ENCODE assay signal across 10 cellular contexts in the genomic region with DNA sequence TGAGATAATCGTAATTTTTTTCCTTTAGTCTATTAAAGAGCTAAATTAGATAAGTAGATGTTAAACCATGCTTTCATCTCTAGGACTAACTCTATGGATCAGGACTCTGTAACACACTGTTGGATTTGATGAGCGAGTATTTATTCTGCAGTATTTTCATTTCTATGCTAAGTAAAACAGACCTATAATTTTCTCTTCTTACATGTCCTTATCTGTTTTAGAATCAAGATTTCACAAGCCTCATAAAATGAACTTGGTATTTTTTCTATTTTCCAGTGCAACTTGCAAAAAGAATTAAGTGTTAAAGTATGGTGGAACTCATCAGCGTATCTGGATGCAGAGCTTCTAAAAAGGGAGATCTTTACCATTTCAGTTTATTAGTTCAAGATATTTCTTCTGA. TPM values are rescaled to one million over a fixed set of nuclear protein-coding genes. Genes with fewer than 3 reads are reported as not detected.
DNase-seq lines count a peak whose midpoint lies in the region; ATAC-seq and TF ChIP-seq lines count a peak whose summit lies in the region.
"Had no signal": no experiment of that assay in that cellular context is flagged by ENCODE, and none has a peak within 500 bp of the region (broad histone marks: within the 10 kb centered on the region; RNA-seq: fewer than 3 reads in every experiment).

No MANE protein-coding gene starts in this region.

- peaks cover 50% of the 10 kb centered on the region for H3K4me1 Mint-ChIP-seq in activated T-cell treated with anti-CD3 and anti-CD28 coated beads, Interleukin-2, amount 50 U/mL, for 4 hours (ENCODE audit: low read depth)

- POLR2A ChIA-PET in Panc1 (lab: Charles Lee), result no interaction called here

- TF ChIP-seq CTCF in Panc1 (IDR thresholded peaks at IDR 0.05) (no peak), fibroblast of lung (conservative IDR thresholded peaks at IDR 0.05 in 1 of 2, IDR thresholded peaks at IDR 0.05 in 1 of 2; ENCODE audit: low read depth in 1 of 2, low read length in 2 of 2) (no peak)

- no peaks in the 10 kb centered on the region for H3K27me3 Mint-ChIP-seq in activated T-cell treated with anti-CD3 and anti-CD28 coated beads, Interleukin-2, amount 50 U/mL, for 4 hours (ENCODE audit: low read depth)

- peaks cover 5% of the 10 kb centered on the region for H4K20me1 ChIP-seq in fibroblast of lung (ENCODE audit: control insufficient read depth, extremely low read depth, insufficient read depth, low read length)

- intact Hi-C loops in Panc1 (cut with micrococcal nuclease; ENCODE audit: unreplicated experiment), result no loop called here

- H3K27me3 ChIP-seq in Panc1 (ENCODE audit: control insufficient read depth, insufficient read depth, low read length) (no peaks in the 10 kb centered on the region), fibroblast of lung (ENCODE audit: control insufficient read depth, insufficient read depth, low read length) (no peaks in the 10 kb centered on the region), skeletal muscle satellite cell (ENCODE audit: control insufficient read depth, insufficient read depth, low read length) (peaks cover 3% of the 10 kb centered on the region)

- H2AFZ ChIP-seq in fibroblast of lung (ENCODE audit: low read length), result no peak overlapping the region

- no peak for ATAC-seq in activated T-cell treated with anti-CD3 and anti-CD28 coated beads, Interleukin-2, amount 50 U/mL, for 4 hours
- ATAC-seq in Panc1, result no peak

- in situ Hi-C loops in Panc1 (cut with HindIII; ENCODE audit: low pct_unique_long_range_greater_than_20kb, low sequenced_read_pairs), result no loop called here

- H3K9me3 ChIP-seq in Panc1 (ENCODE audit: control insufficient read depth, insufficient read depth, low read depth, low read length) (no peaks in the 10 kb centered on the region), fibroblast of lung (ENCODE audit: control insufficient read depth, insufficient read depth, low read depth, low read length) (no peaks in the 10 kb centered on the region), skeletal muscle satellite cell (replicated peaks; ENCODE audit: low read length) (no peaks in the 10 kb centered on the region)

- H3K9ac ChIP-seq in fibroblast of lung (ENCODE audit: insufficient read depth, low read length) (no peak overlapping the region), skeletal muscle satellite cell (ENCODE audit: low read depth, low read length) (peak overlapping the region; percentile 92)

- TSS peak; percentile 55 for BruUV-seq in Panc1 (replicated peaks; lab: Mats Ljungman, UMichigan)

- H3K4me3 ChIP-seq in Panc1 (ENCODE audit: low read depth in 2 of 2, low read length in 2 of 2), result peak overlapping the region in 1 of 2 experiments; percentile 88; a peak in 2 of 4 replicates
- peak overlapping the region in 3 of 4 experiments; percentile 93 to 99 (median 96) for H3K4me3 ChIP-seq in fibroblast of lung (replicated peaks in 1 of 4; ENCODE audit: control extremely low read depth in 1 of 4, insufficient read depth in 1 of 4, low read depth in 3 of 4, low read length in 4 of 4)
- H3K4me3 ChIP-seq in skeletal muscle satellite cell (ENCODE audit: low read length), result peak overlapping the region; percentile 99
- H3K4me3 ChIP-seq: lung had no signal

- H3K4me3 Mint-ChIP-seq in activated T-cell treated with anti-CD3 and anti-CD28 coated beads, Interleukin-2, amount 50 U/mL, for 4 hours, result peak overlapping the region; percentile 45

- peaks cover 15% of the 10 kb centered on the region for H3K4me1 ChIP-seq in Panc1 (ENCODE audit: control insufficient read depth, insufficient read depth, low read length)
- H3K4me1 ChIP-seq in fibroblast of lung (ENCODE audit: control insufficient read depth, extremely low read depth, insufficient read depth, low read length), result no peaks in the 10 kb centered on the region
- H3K4me1 ChIP-seq in skeletal muscle satellite cell (ENCODE audit: control insufficient read depth, insufficient read depth, low read length), result peaks cover 23% of the 10 kb centered on the region

- H3K36me3 ChIP-seq in Panc1 (ENCODE audit: control insufficient read depth, insufficient read depth, low read length), result peaks cover 3% of the 10 kb centered on the region; the same call in 1 of the 2 replicates
- no peaks in the 10 kb centered on the region for H3K36me3 ChIP-seq in fibroblast of lung (ENCODE audit: control insufficient read depth, insufficient read depth, low read length)
- peaks cover 2% of the 10 kb centered on the region for H3K36me3 ChIP-seq in skeletal muscle satellite cell (ENCODE audit: insufficient read depth, low read length)

- peaks cover 69% of the 10 kb centered on the region for H3K79me2 ChIP-seq in fibroblast of lung (ENCODE audit: control insufficient read depth, insufficient read depth, low read length)

- no peaks in the 10 kb centered on the region for H3K9me3 Mint-ChIP-seq in activated T-cell treated with anti-CD3 and anti-CD28 coated beads, Interleukin-2, amount 50 U/mL, for 4 hours

- peak overlapping the region; percentile 49; the same call in 1 of the 2 replicates for H3K27ac ChIP-seq in Panc1 (ENCODE audit: low read length)
- H3K27ac ChIP-seq in fibroblast of lung (ENCODE audit: insufficient read depth, low read length), result no peak overlapping the region

- H3K4me2 ChIP-seq in fibroblast of lung (ENCODE audit: extremely low read depth, insufficient read depth, low read length), result peak overlapping the region; percentile 99
- peak overlapping the region; percentile 85 for H3K4me2 ChIP-seq in skeletal muscle satellite cell (ENCODE audit: low read length)

- H3K36me3 Mint-ChIP-seq in activated T-cell treated with anti-CD3 and anti-CD28 coated beads, Interleukin-2, amount 50 U/mL, for 4 hours (ENCODE audit: insufficient read depth), result peaks cover 14% of the 10 kb centered on the region

- no peak for DNase-seq in activated T-cell treated with anti-CD3 and anti-CD28 coated beads, Interleukin-2, amount 50 U/mL, for 4 hours
- no peak for DNase-seq in activated T-cell treated with anti-CD3 and anti-CD28 coated beads, Interleukin-2, amount 50 U/mL, for 1 hour
- DNase-seq in Panc1 (ENCODE audit: low read depth, low spot score) (no peak), fibroblast of lung (ENCODE audit: low read depth in 2 of 2) (no peak), AG20443 (ENCODE audit: low spot score) (no peak), mesenteric fat pad (ENCODE audit: low spot score) (no peak), NCI-H1092 (lab: John Stamatoyannopoulos, UW) (no peak)
- DNase-seq: NCI-H1092 treated with DMSO at 0.1 percent for 48 hours had no signal

- CTCF ChIA-PET in Panc1 (lab: Charles Lee), result no interaction called here

RNA-seq across cellular contexts. Expression of a gene that starts 2.4 kb away (rescaled TPM):
- 10 to 100 TPM; 31.2 to 33.5 (median 31.8) TPM for total RNA-seq in activated T-cell treated with anti-CD3 and anti-CD28 coated beads, Interleukin-2, amount 50 U/mL, for 4 hours
- total RNA-seq in Panc1 (2021; ENCODE audit: unreplicated experiment) (44.1 TPM), fibroblast of lung (21.3 and 25.3 TPM in 2 replicates), mesenteric fat pad (54.8 TPM)
- 12.1 TPM for polyA plus RNA-seq in Panc1 (2012; ENCODE audit: insufficient read length)
- 12.0 and 15.7 TPM in 2 replicates for polyA plus RNA-seq in fibroblast of lung
- polyA plus RNA-seq in fibroblast of lung (2012), result 12.9 and 15.7 TPM in 2 replicates
- 4.6 and 11.0 TPM in 2 replicates for polyA minus RNA-seq in fibroblast of lung (ENCODE audit: low replicate concordance)
- 21.8 and 27.9 TPM in 2 replicates for total RNA-seq in skeletal muscle satellite cell (2012; rRNA removed)
